In genomic region chr1:174726880-174727585, GRCh38 we compare ENCODE assay signal across 11 cellular contexts.
"Had no signal": no experiment of that assay in that cellular context is flagged by ENCODE, and none has a peak within 500 bp of the region (broad histone marks: within the 10 kb centered on the region; RNA-seq: fewer than 3 reads in every experiment).

No MANE protein-coding gene starts in this region.

- H3K27me3 ChIP-seq: gastroesophageal sphincter, thyroid gland had no signal

- H3K4me3 ChIP-seq: gastroesophageal sphincter, thyroid gland had no signal

- DNase-seq: activated CD4-positive, alpha-beta T cell treated with anti-CD3 and anti-CD28 coated beads, Interleukin-2, amount 50 U/mL, for 1 hour; activated CD8-positive, alpha-beta memory T cell treated with anti-CD3 and anti-CD28 coated beads for 24 hours; activated gamma-delta T cell treated with Interleukin-2 at 50 U/mL for 16 hours; left colon; mammary epithelial cell; thyroid gland had no signal

- H3K9me3 ChIP-seq: gastroesophageal sphincter, thyroid gland had no signal

- H3K36me3 Mint-ChIP-seq: brain; stimulated activated effector memory CD8-positive, alpha-beta T cell treated with anti-CD3 and anti-CD28 coated beads, Interleukin-12 subunit alpha, Interleukin-12 subunit beta, amount 100 ng/mL, for 72 hours had no signal

- ATAC-seq: gastroesophageal sphincter; stimulated activated effector memory CD8-positive, alpha-beta T cell treated with anti-CD3 and anti-CD28 coated beads, Interleukin-12 subunit alpha, Interleukin-12 subunit beta, amount 100 ng/mL, for 72 hours had no signal

- H3K27me3 Mint-ChIP-seq: activated naive CD8-positive, alpha-beta T cell; brain had no signal

- H3K27ac Mint-ChIP-seq: activated naive CD8-positive, alpha-beta T cell; brain; stimulated activated effector memory CD8-positive, alpha-beta T cell treated with anti-CD3 and anti-CD28 coated beads, Interleukin-12 subunit alpha, Interleukin-12 subunit beta, amount 100 ng/mL, for 72 hours had no signal

- H3K36me3 ChIP-seq: gastroesophageal sphincter, thyroid gland had no signal

- H3K4me3 Mint-ChIP-seq: activated naive CD8-positive, alpha-beta T cell; brain; stimulated activated effector memory CD8-positive, alpha-beta T cell treated with anti-CD3 and anti-CD28 coated beads, Interleukin-12 subunit alpha, Interleukin-12 subunit beta, amount 100 ng/mL, for 72 hours had no signal

- H3K4me1 Mint-ChIP-seq: stimulated activated effector memory CD8-positive, alpha-beta T cell treated with anti-CD3 and anti-CD28 coated beads, Interleukin-12 subunit alpha, Interleukin-12 subunit beta, amount 100 ng/mL, for 72 hours had no signal

- H3K4me1 ChIP-seq: gastroesophageal sphincter, parathyroid adenoma, thyroid gland had no signal

- H3K9me3 Mint-ChIP-seq: brain; stimulated activated effector memory CD8-positive, alpha-beta T cell treated with anti-CD3 and anti-CD28 coated beads, Interleukin-12 subunit alpha, Interleukin-12 subunit beta, amount 100 ng/mL, for 72 hours had no signal

- H3K27ac ChIP-seq: gastroesophageal sphincter, parathyroid adenoma, thyroid gland had no signal
